8 cellular contexts compared by ENCODE assay signal in the genomic region with DNA sequence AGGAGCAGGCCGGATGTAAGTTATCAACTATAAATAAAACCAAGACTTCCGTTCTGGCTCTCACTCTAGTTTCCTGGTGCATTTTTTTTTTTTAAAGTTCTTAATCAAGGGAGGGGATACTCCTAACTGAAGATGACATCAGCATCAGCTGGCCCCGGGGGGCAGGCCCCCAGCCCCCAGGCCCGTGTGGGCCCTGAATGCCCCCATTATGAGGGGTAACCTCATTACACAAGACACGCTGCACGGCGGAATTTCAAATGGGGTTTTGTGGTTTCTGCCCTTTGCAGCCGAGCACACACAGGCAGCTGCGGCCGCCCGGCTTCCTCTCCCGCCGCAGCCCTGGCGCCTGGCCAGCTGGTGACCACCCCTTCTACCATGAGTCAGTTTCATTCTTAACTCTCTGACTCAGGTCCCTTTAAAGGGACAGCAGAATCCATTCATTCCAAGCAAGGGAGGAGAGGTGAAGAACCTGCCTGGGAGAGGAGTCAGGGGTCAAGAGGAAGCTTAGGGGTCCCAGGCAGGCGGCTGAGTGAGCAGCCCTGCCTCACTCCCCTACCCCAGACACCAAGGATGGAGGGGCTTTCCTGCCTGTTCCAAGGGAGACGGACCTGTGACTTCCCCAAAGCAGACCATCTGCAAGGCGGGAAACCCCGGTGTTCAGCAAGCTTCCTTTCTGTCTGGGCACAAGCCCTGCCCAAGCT. TPM values are rescaled to one million over a fixed set of nuclear protein-coding genes. Genes with fewer than 3 reads are reported as not detected.
A peak's percentile ranks its signal among the peaks of the same experiment; 100 is the strongest.
DNase-seq lines count a peak whose midpoint lies in the region; ATAC-seq and TF ChIP-seq lines count a peak whose summit lies in the region.

No MANE protein-coding gene starts in this region.

- ATAC-seq in GM18511 (IDR thresholded peaks at IDR 0.05; ENCODE audit: unreplicated experiment) (peak; percentile 75), HG02943 (IDR thresholded peaks at IDR 0.05; ENCODE audit: low read depth, unreplicated experiment) (peak; percentile 47)
- peak; percentile 55 for ATAC-seq in activated CD8-positive, alpha-beta T cell treated with anti-CD3 and anti-CD28 coated beads for 36 hours

- CTCF ChIA-PET in activated CD8-positive, alpha-beta T cell treated with anti-CD3 and anti-CD28 coated beads for 36 hours (lab: Charles Lee) = interaction anchor here (1.0 to 1.8 kb wide), 2 partner anchors 195 to 346 kb away, joined by 3 to 11 read pairs; no protein-coding TSS in a partner anchor

- H3K27me3 ChIP-seq in effector memory CD4-positive, alpha-beta T cell (replicated peaks; ENCODE audit: control insufficient read depth, insufficient read depth, low read length, poor library complexity, severe bottlenecking) = no peaks in the 10 kb centered on the region

- no peaks in the 10 kb centered on the region for H3K27me3 Mint-ChIP-seq in activated CD8-positive, alpha-beta T cell treated with anti-CD3 and anti-CD28 coated beads for 36 hours

- POLR2A ChIA-PET in activated CD8-positive, alpha-beta T cell treated with anti-CD3 and anti-CD28 coated beads for 36 hours (lab: Charles Lee) = interaction anchor here (0.6 to 2.4 kb wide), 15 partner anchors 8 to 378 kb away, joined by 3 to 9 read pairs (median 3); partner anchors contain the start of genes LTO1 and SMIM38

- H3K4me3 Mint-ChIP-seq in activated CD8-positive, alpha-beta T cell treated with anti-CD3 and anti-CD28 coated beads for 36 hours = peak overlapping the region; percentile 35

- peaks cover 34% of the 10 kb centered on the region for H3K4me1 ChIP-seq in effector memory CD4-positive, alpha-beta T cell (ENCODE audit: control insufficient read depth, insufficient read depth, low read length, poor library complexity, severe bottlenecking)

- peak; percentile 77 for DNase-seq in NCI-H748 (lab: John Stamatoyannopoulos, UW; ENCODE audit: unreplicated experiment)
- DNase-seq in activated CD8-positive, alpha-beta T cell treated with anti-CD3 and anti-CD28 coated beads for 36 hours = peak; percentile 97
- DNase-seq in effector memory CD4-positive, alpha-beta T cell = peak; percentile 64 to 78 (median 74)
- peak; percentile 92 for DNase-seq in mucosa of gallbladder (ENCODE audit: low spot score)
- DNase-seq in stimulated activated CD8-positive, alpha-beta memory T cell treated with anti-CD3 and anti-CD28 coated beads, Interleukin-4, amount 100 ng/mL, for 1 hour (ENCODE audit: low read depth in 2 of 2, low spot score in 1 of 2) = peak; percentile 55 to 57
- no peak for DNase-seq in NCI-H1694 treated with DMSO at 0.1 percent for 48 hours (lab: John Stamatoyannopoulos, UW)

- no peak for TF ChIP-seq CTCF in activated CD8-positive, alpha-beta T cell treated with anti-CD3 and anti-CD28 coated beads for 36 hours (IDR thresholded peaks at IDR 0.05)

- intact Hi-C loops in activated CD8-positive, alpha-beta T cell treated with anti-CD3 and anti-CD28 coated beads for 36 hours (cut with micrococcal nuclease) = loop anchor here (1.0 to 10.0 kb wide), 5 partner anchors 40 to 347 kb away; partner anchors contain the start of gene CCND1

- H3K4me1 Mint-ChIP-seq in activated CD8-positive, alpha-beta T cell treated with anti-CD3 and anti-CD28 coated beads for 36 hours (ENCODE audit: low read depth) = peaks cover 65% of the 10 kb centered on the region

- no peaks in the 10 kb centered on the region for H3K36me3 ChIP-seq in effector memory CD4-positive, alpha-beta T cell (ENCODE audit: control insufficient read depth, insufficient read depth, low read length)

- peak overlapping the region; percentile 16 for H3K27ac ChIP-seq in effector memory CD4-positive, alpha-beta T cell (ENCODE audit: insufficient read depth, low read length, poor library complexity, severe bottlenecking)

- peak overlapping the region; percentile 24 for H3K4me3 ChIP-seq in effector memory CD4-positive, alpha-beta T cell (ENCODE audit: insufficient read depth, low read depth, low read length, poor library complexity, severe bottlenecking)

- no peaks in the 10 kb centered on the region for H3K36me3 Mint-ChIP-seq in activated CD8-positive, alpha-beta T cell treated with anti-CD3 and anti-CD28 coated beads for 36 hours (ENCODE audit: low read depth)

- H3K9me3 Mint-ChIP-seq in activated CD8-positive, alpha-beta T cell treated with anti-CD3 and anti-CD28 coated beads for 36 hours = no peaks in the 10 kb centered on the region

- H3K9me3 ChIP-seq in effector memory CD4-positive, alpha-beta T cell (ENCODE audit: control insufficient read depth, low read length) = no peaks in the 10 kb centered on the region

- peak overlapping the region; percentile 82 for H3K27ac Mint-ChIP-seq in activated CD8-positive, alpha-beta T cell treated with anti-CD3 and anti-CD28 coated beads for 36 hours

RNA-seq across cellular contexts. Expression of gene MYEOV, which starts 3.4 kb away (rescaled TPM):
- not detected for total RNA-seq in activated CD8-positive, alpha-beta T cell treated with anti-CD3 and anti-CD28 coated beads for 36 hours
- total RNA-seq in mucosa of gallbladder = 0.72 TPM
